18 cellular contexts compared by ENCODE assay signal in the genomic region with DNA sequence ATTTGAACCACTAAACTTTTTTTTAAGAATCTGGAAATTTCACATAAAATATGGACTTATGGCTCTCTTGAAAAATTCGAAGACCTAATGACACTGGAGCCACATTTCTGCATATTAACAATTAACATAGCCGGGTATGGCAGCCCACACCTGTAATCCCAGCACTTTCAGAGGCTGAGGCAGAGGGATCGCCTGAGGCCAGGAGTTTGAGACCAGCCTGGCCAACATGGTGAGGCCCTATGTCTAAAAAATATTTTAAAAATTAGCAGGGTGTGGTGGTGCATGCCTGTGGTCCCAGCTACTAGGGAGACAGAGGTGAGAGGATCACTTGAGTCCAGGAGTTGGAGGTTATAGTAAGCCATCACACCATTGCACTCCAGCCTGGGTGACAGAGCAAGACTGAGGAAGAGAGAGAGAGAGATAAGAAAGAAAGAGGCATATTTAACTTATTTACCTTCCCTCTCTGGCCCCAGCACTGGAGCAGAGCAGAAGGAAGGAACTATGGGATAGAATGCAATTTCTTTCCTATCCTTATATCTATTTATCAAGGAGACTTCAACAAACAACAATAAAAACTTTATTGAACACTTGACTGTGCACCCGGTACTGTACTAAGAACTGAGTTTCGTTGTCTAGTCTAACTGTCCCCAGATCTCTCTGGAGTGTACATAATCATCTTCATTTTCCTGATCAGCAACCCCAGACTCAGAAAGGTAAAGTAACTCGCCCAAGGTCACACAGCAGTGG.
A peak's percentile ranks its signal among the peaks of the same experiment; 100 is the strongest.
DNase-seq lines count a peak whose midpoint lies in the region; ATAC-seq, FAIRE-seq and TF ChIP-seq lines count a peak whose summit lies in the region.
"Had no signal": no experiment of that assay in that cellular context is flagged by ENCODE, and none has a peak within 500 bp of the region (broad histone marks: within the 10 kb centered on the region; RNA-seq: fewer than 3 reads in every experiment).

No MANE protein-coding gene starts in this region.

- no peak for TF ChIP-seq CTCF in VCaP (conservative IDR thresholded peaks at IDR 0.05)
- no peak for TF ChIP-seq CTCF in mucosa of descending colon (IDR thresholded peaks at IDR 0.05)
- no peak for TF ChIP-seq CTCF in nephron progenitor cell (IDR thresholded peaks at IDR 0.05)
- no peak for TF ChIP-seq CTCF in natural killer cell (IDR thresholded peaks at IDR 0.05)

- FAIRE-seq in HTR-8/SVneo (lab: Jason Lieb, UNC) = peak; percentile 69
- FAIRE-seq: GM12891, GM19239, H1 had no signal

- no peaks in the 10 kb centered on the region for H3K9me3 ChIP-seq in mucosa of descending colon

- H3K4me1 Mint-ChIP-seq in nephron progenitor cell (peaks cover 22% of the 10 kb centered on the region), natural killer cell (no peaks in the 10 kb centered on the region)
- H3K4me1 Mint-ChIP-seq: B cell, H9, IgD-negative memory B cell had no signal

- H3K36me3 Mint-ChIP-seq in nephron progenitor cell (ENCODE audit: low read depth) (no peaks in the 10 kb centered on the region), natural killer cell (no peaks in the 10 kb centered on the region)
- H3K36me3 Mint-ChIP-seq: IgD-negative memory B cell had no signal

- intact Hi-C loops in mucosa of descending colon (cut with DNase I, micrococcal nuclease) (no loop called here), natural killer cell (cut with micrococcal nuclease) (no loop called here)

- H3K9me3 Mint-ChIP-seq in nephron progenitor cell (peaks cover 4% of the 10 kb centered on the region), natural killer cell (no peaks in the 10 kb centered on the region)
- H3K9me3 Mint-ChIP-seq: CD4-positive, alpha-beta T cell; H9 had no signal

- ATAC-seq in mucosa of descending colon (peak; percentile 48), natural killer cell (no peak)

- H3K36me3 ChIP-seq in mucosa of descending colon (ENCODE audit: low read depth) = no peaks in the 10 kb centered on the region
- H3K36me3 ChIP-seq: BLaER1 treated with 17β-estradiol and CSF1 and Interleukin-3, amounts not matched to agents 10 nM and 100 nM had no signal

- H3K27ac Mint-ChIP-seq in nephron progenitor cell = no peak overlapping the region
- H3K27ac Mint-ChIP-seq in natural killer cell = no peak overlapping the region
- H3K27ac Mint-ChIP-seq: B cell; CD4-positive, alpha-beta T cell; H9; IgD-negative memory B cell had no signal

- H3K4me3 Mint-ChIP-seq in nephron progenitor cell = no peak overlapping the region
- H3K4me3 Mint-ChIP-seq in natural killer cell = no peak overlapping the region
- H3K4me3 Mint-ChIP-seq: B cell; CD4-positive, alpha-beta T cell; H9; IgD-negative memory B cell had no signal

- peak overlapping the region; percentile 58 for H3K27ac ChIP-seq in VCaP
- H3K27ac ChIP-seq: BLaER1 treated with 17β-estradiol and CSF1 and Interleukin-3, amounts not matched to agents 10 nM and 100 nM had no signal

- DNase-seq in HTR-8/SVneo (ENCODE audit: insufficient read length, low spot score) (no peak), mucosa of descending colon (no peak), nephron progenitor cell (no peak), amniotic stem cell (lab: John Stamatoyannopoulos, UW) (no peak), natural killer cell (no peak)
- DNase-seq: CD4-positive, alpha-beta T cell; DMS153; DMS79; GDM1; H9; KG1 had no signal

- H3K27me3 Mint-ChIP-seq in nephron progenitor cell (ENCODE audit: low read depth, poor library complexity) (peaks cover 13% of the 10 kb centered on the region), natural killer cell (ENCODE audit: low read depth in 2 of 2) (peaks cover 14 to 23% of the 10 kb centered on the region in 2 donors)

- no peak overlapping the region for H3K4me3 ChIP-seq in mucosa of descending colon
- H3K4me3 ChIP-seq: BLaER1 treated with 17β-estradiol and CSF1 and Interleukin-3, amounts not matched to agents 10 nM and 100 nM had no signal

- peaks cover 2% of the 10 kb centered on the region for H3K4me1 ChIP-seq in mucosa of descending colon (ENCODE audit: low read depth)
- H3K4me1 ChIP-seq: BLaER1 treated with 17β-estradiol and CSF1 and Interleukin-3, amounts not matched to agents 10 nM and 100 nM had no signal
